Comparison of ENCODE assay signal across 10 cellular contexts in genomic region chr9:95529910-95530309, GRCh38.
"Had no signal": no experiment of that assay in that cellular context is flagged by ENCODE, and none has a peak within 500 bp of the region (broad histone marks: within the 10 kb centered on the region; RNA-seq: fewer than 3 reads in every experiment).

No MANE protein-coding gene starts in this region.

- H3K4me3 ChIP-seq: GM23338, K562 had no signal

- DNase-seq: H9, HCEC 1CT, HFFc6, IMR-90, KG1 had no signal

- FAIRE-seq: H1, H54, HTR-8/SVneo, K562 had no signal

- ATAC-seq: K562 had no signal
